In the genomic region with DNA sequence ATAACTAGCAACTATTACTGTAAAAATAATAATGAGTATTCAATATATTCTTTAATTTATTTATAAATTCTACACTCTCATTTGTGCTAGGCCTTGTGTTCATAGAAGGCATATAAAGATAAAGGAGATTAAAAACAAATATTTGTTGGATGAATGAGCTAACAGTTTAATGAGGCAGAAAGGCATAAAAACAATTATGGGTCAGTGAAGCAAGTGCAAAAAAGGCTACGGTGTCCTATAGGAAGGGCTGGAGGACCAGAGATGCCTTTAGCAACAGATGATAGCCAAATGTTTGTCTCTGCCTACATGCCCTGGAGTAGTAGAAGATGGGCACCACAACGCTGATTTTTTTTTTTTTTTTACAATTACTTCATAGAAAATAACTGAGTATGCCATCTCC, we compare ENCODE assay signal across 21 cellular contexts. TPM values are rescaled to one million over a fixed set of nuclear protein-coding genes. Genes with fewer than 3 reads are reported as not detected.
"Had no signal": no experiment of that assay in that cellular context is flagged by ENCODE, and none has a peak within 500 bp of the region (broad histone marks: within the 10 kb centered on the region; RNA-seq: fewer than 3 reads in every experiment).

No MANE protein-coding gene starts in this region.

- FAIRE-seq: endothelial cell of umbilical vein, frontal cortex had no signal

- H3K36me3 Mint-ChIP-seq: immature natural killer cell, mesothelial cell of epicardium, naive B cell had no signal

- H3K9me3 Mint-ChIP-seq: mesothelial cell of epicardium had no signal

- H3K27ac Mint-ChIP-seq: immature natural killer cell; mesothelial cell of epicardium; naive B cell; naive thymus-derived CD8-positive, alpha-beta T cell had no signal

- H3K4me3 Mint-ChIP-seq: immature natural killer cell; mesothelial cell of epicardium; naive B cell; naive thymus-derived CD8-positive, alpha-beta T cell had no signal

- DNase-seq: dermis blood vessel endothelial cell; dorsolateral prefrontal cortex; effector CD4-positive, alpha-beta T cell; effector memory CD4-positive, alpha-beta T cell; foreskin keratinocyte; heart left ventricle; hypothalamus; immature natural killer cell; islet precursor cell; left cardiac atrium; left lung; left ventricle myocardium superior; lower lobe of right lung; mesenchymal stem cell; mucosa of descending colon; naive B cell; naive thymus-derived CD8-positive, alpha-beta T cell had no signal

- H3K4me1 Mint-ChIP-seq: mesothelial cell of epicardium; naive B cell; naive thymus-derived CD8-positive, alpha-beta T cell had no signal

RNA-seq across cellular contexts. Expression of a gene that starts 45.7 kb away (rescaled TPM):
- total RNA-seq: myocyte; naive thymus-derived CD8-positive, alpha-beta T cell had no signal
